ENCODE assay signal across 15 cellular contexts in genomic region chr12:66453837-66454236, GRCh38.
DNase-seq lines count a peak whose midpoint lies in the region; ATAC-seq, FAIRE-seq and TF ChIP-seq lines count a peak whose summit lies in the region.
"Had no signal": no experiment of that assay in that cellular context is flagged by ENCODE, and none has a peak within 500 bp of the region (broad histone marks: within the 10 kb centered on the region; RNA-seq: fewer than 3 reads in every experiment).

No MANE protein-coding gene starts in this region.

- in situ Hi-C loops in GM13977 (cut with MboI; ENCODE audit: low pct_unique_long_range_greater_than_20kb, low sequenced_read_pairs, unreplicated experiment): no loop called here

- peak; percentile 73 for ATAC-seq in HG02623 (IDR thresholded peaks at IDR 0.05; ENCODE audit: unreplicated experiment)
- ATAC-seq in HG03378 (IDR thresholded peaks at IDR 0.05; ENCODE audit: unreplicated experiment): peak; percentile 83
- ATAC-seq: left ventricle myocardium superior had no signal

- H3K36me3 ChIP-seq in H7 (replicated peaks; ENCODE audit: control insufficient read depth, insufficient read depth, low read length): no peaks in the 10 kb centered on the region
- H3K36me3 ChIP-seq: colonic mucosa had no signal

- FAIRE-seq in GM19239 (lab: Jason Lieb, UNC) (peak; percentile 76), H54 (lab: Jason Lieb, UNC) (no peak)
- FAIRE-seq: frontal cortex, G401.6 had no signal

- H3K27me3 ChIP-seq in H7 (ENCODE audit: control insufficient read depth, insufficient read depth, low read length): no peaks in the 10 kb centered on the region
- H3K27me3 ChIP-seq: colonic mucosa had no signal

- TF ChIP-seq POLR2A in H54 (IDR thresholded peaks at IDR 0.05; ENCODE audit: low read depth, low read length): no peak

- DNase-seq in GM13977 (ENCODE audit: low spot score) (peak; percentile 19), GM19239 (ENCODE audit: insufficient read length, low spot score) (no peak), HK-2 (ENCODE audit: unreplicated experiment) (no peak), H54 (ENCODE audit: insufficient read length, low spot score) (no peak), H7 (no peak), NCI-H2107 (lab: John Stamatoyannopoulos, UW) (no peak)
- DNase-seq: activated B cell treated with CpG ODN at 0.5 μM for 24 hours, colonic mucosa, left ventricle myocardium superior, nucleus accumbens, SHP77 treated with DMSO at 0.1 percent for 48 hours had no signal

- H3K4me3 ChIP-seq in H7 (ENCODE audit: insufficient read depth, low read depth, low read length): no peak overlapping the region
- H3K4me3 ChIP-seq: colonic mucosa had no signal

- TF ChIP-seq CTCF in GM13977 (IDR thresholded peaks at IDR 0.05; ENCODE audit: extremely low read depth, insufficient read depth, missing control alignments): no peak
